8 cellular contexts compared by ENCODE assay signal in the genomic region with DNA sequence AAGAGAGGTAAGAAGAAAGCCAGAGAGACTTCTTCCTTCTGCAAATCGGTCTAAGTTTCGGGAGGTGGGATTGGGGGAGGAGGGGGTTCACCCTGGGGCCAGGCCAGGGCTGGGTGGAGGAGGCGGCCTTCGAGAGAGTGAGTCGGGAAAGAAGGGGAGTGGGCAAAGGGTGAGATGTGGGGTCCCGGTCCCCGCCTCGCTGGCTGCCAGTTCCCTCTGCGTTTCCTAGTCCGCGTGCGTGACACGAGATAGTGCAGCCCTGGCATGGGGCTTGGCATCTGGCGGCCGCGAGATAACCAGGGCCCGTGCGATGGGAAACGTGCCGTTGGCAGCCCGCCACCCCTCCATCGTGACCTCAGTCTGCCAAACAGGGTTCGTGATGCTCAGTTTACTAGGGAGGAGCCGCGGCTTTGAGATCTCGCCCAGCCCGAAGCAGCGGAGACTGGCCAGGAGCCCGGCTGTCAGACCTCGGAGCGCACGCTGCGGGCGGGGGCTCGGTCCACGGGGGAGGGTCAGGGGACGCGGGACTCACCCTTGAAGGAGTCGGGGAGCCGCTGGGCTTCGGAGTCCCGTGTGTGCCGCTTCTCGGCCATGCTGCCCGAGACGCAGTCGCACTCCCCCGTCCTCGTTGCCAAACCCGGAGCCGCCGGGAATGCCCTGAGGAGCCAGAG. TPM values are rescaled to one million over a fixed set of nuclear protein-coding genes. Genes with fewer than 3 reads are reported as not detected.
DNase-seq lines count a peak whose midpoint lies in the region; ATAC-seq and TF ChIP-seq lines count a peak whose summit lies in the region.

TSS of gene STOM (minus strand) at position 656 of the 671 bp plus-strand sequence. CDS start at position 593, 63 bp downstream.

- peak; percentile 72 for ATAC-seq in activated CD8-positive, alpha-beta memory T cell treated with anti-CD3 and anti-CD28 coated beads, Interleukin-2, amount 10 ng/mL, durations not matched to agents 7 days and 5 days
- peak; percentile 51 for ATAC-seq in HG02763 (IDR thresholded peaks at IDR 0.05; ENCODE audit: unreplicated experiment)

- H3K27ac Mint-ChIP-seq in activated CD8-positive, alpha-beta memory T cell treated with anti-CD3 and anti-CD28 coated beads, Interleukin-2, amount 10 ng/mL, durations not matched to agents 7 days and 5 days = peak within 1 kb of the TSS; percentile 90
- peak within 1 kb of the TSS; percentile 90 for H3K27ac Mint-ChIP-seq in activated T-helper 2 cell treated with anti-CD3 and anti-CD28 coated beads, Interferon-gamma antibody, Interleukin-2, Interleukin-4, amounts not matched to agents 10 μg/mL and 5 μg/mL and 100 μg/mL, durations not matched to agents 14 hours and 24 hours and 36 hours
- H3K27ac Mint-ChIP-seq in osteocyte (ENCODE audit: unreplicated experiment) = peak within 1 kb of the TSS; percentile 84

- H3K4me3 ChIP-seq in foreskin fibroblast (ENCODE audit: low read depth in 1 of 2, low read length in 2 of 2) = peak within 1 kb of the TSS; percentile 74 to 84

- H3K36me3 Mint-ChIP-seq in activated CD8-positive, alpha-beta memory T cell treated with anti-CD3 and anti-CD28 coated beads, Interleukin-2, amount 10 ng/mL, durations not matched to agents 7 days and 5 days = peaks cover 30% of the 10 kb centered on the region
- peaks cover 10% of the 10 kb centered on the region for H3K36me3 Mint-ChIP-seq in activated T-helper 2 cell treated with anti-CD3 and anti-CD28 coated beads, Interferon-gamma antibody, Interleukin-2, Interleukin-4, amounts not matched to agents 10 μg/mL and 5 μg/mL and 100 μg/mL, durations not matched to agents 14 hours and 24 hours and 36 hours (ENCODE audit: low read depth)
- no peaks in the 10 kb centered on the region for H3K36me3 Mint-ChIP-seq in osteocyte (ENCODE audit: unreplicated experiment)

- H3K4me3 Mint-ChIP-seq in activated CD8-positive, alpha-beta memory T cell treated with anti-CD3 and anti-CD28 coated beads, Interleukin-2, amount 10 ng/mL, durations not matched to agents 7 days and 5 days = peak within 1 kb of the TSS; percentile 79
- H3K4me3 Mint-ChIP-seq in activated T-helper 2 cell treated with anti-CD3 and anti-CD28 coated beads, Interferon-gamma antibody, Interleukin-2, Interleukin-4, amounts not matched to agents 10 μg/mL and 5 μg/mL and 100 μg/mL, durations not matched to agents 14 hours and 24 hours and 36 hours (ENCODE audit: low read depth) = peak within 1 kb of the TSS; percentile 84
- H3K4me3 Mint-ChIP-seq in osteocyte (ENCODE audit: unreplicated experiment) = peak within 1 kb of the TSS; percentile 85

- no peaks in the 10 kb centered on the region for H3K9me3 Mint-ChIP-seq in activated CD8-positive, alpha-beta memory T cell treated with anti-CD3 and anti-CD28 coated beads, Interleukin-2, amount 10 ng/mL, durations not matched to agents 7 days and 5 days (ENCODE audit: low read depth)
- H3K9me3 Mint-ChIP-seq in activated T-helper 2 cell treated with anti-CD3 and anti-CD28 coated beads, Interferon-gamma antibody, Interleukin-2, Interleukin-4, amounts not matched to agents 10 μg/mL and 5 μg/mL and 100 μg/mL, durations not matched to agents 14 hours and 24 hours and 36 hours = peaks cover 5% of the 10 kb centered on the region
- H3K9me3 Mint-ChIP-seq in osteocyte (ENCODE audit: unreplicated experiment) = no peaks in the 10 kb centered on the region

- H3K4me1 Mint-ChIP-seq in activated CD8-positive, alpha-beta memory T cell treated with anti-CD3 and anti-CD28 coated beads, Interleukin-2, amount 10 ng/mL, durations not matched to agents 7 days and 5 days = peaks cover 62% of the 10 kb centered on the region
- peaks cover 35% of the 10 kb centered on the region for H3K4me1 Mint-ChIP-seq in activated T-helper 2 cell treated with anti-CD3 and anti-CD28 coated beads, Interferon-gamma antibody, Interleukin-2, Interleukin-4, amounts not matched to agents 10 μg/mL and 5 μg/mL and 100 μg/mL, durations not matched to agents 14 hours and 24 hours and 36 hours (ENCODE audit: low read depth)
- peaks cover 59% of the 10 kb centered on the region for H3K4me1 Mint-ChIP-seq in osteocyte (ENCODE audit: unreplicated experiment)

- CTCF ChIA-PET in activated CD8-positive, alpha-beta memory T cell treated with anti-CD3 and anti-CD28 coated beads, Interleukin-2, amount 10 ng/mL, durations not matched to agents 7 days and 5 days (lab: Charles Lee) = interaction anchor here (0.8 to 1.9 kb wide), 6 partner anchors 11 to 91 kb away, joined by 3 to 15 read pairs (median 4); no protein-coding TSS in a partner anchor

- TF ChIP-seq CTCF in foreskin fibroblast (IDR thresholded peaks at IDR 0.05; ENCODE audit: low read depth, low read length) = no peak
- TF ChIP-seq CTCF in osteocyte (IDR thresholded peaks at IDR 0.05) = no peak

- peak; percentile 85 for DNase-seq in activated CD8-positive, alpha-beta memory T cell treated with anti-CD3 and anti-CD28 coated beads, Interleukin-2, amount 10 ng/mL, durations not matched to agents 7 days and 5 days
- DNase-seq in activated CD8-positive, alpha-beta memory T cell treated with anti-CD3 and anti-CD28 coated beads for 24 hours = no peak
- DNase-seq in NCI-H460 (ENCODE audit: extremely low read depth, low read depth) (peak; percentile 35), foreskin fibroblast (peak; percentile 87 to 96), osteocyte (ENCODE audit: extremely low spot score, unreplicated experiment) (peak; percentile 89), iPS-NIHi11 (ENCODE audit: low spot score) (no peak)
- no peak for DNase-seq in activated T-helper 2 cell treated with anti-CD3 and anti-CD28 coated beads, Interferon-gamma antibody, Interleukin-2, Interleukin-4, amounts not matched to agents 10 μg/mL and 5 μg/mL and 100 μg/mL, durations not matched to agents 14 hours and 24 hours and 36 hours (ENCODE audit: low spot score)

- H3K27me3 Mint-ChIP-seq in activated CD8-positive, alpha-beta memory T cell treated with anti-CD3 and anti-CD28 coated beads, Interleukin-2, amount 10 ng/mL, durations not matched to agents 7 days and 5 days = no peaks in the 10 kb centered on the region
- H3K27me3 Mint-ChIP-seq in activated T-helper 2 cell treated with anti-CD3 and anti-CD28 coated beads, Interferon-gamma antibody, Interleukin-2, Interleukin-4, amounts not matched to agents 10 μg/mL and 5 μg/mL and 100 μg/mL, durations not matched to agents 14 hours and 24 hours and 36 hours (ENCODE audit: low read depth) = no peaks in the 10 kb centered on the region
- H3K27me3 Mint-ChIP-seq in osteocyte (ENCODE audit: unreplicated experiment) = no peaks in the 10 kb centered on the region

- intact Hi-C loops in activated T-helper 2 cell treated with anti-CD3 and anti-CD28 coated beads, Interferon-gamma antibody, Interleukin-2, Interleukin-4, amounts not matched to agents 10 μg/mL and 5 μg/mL and 100 μg/mL, durations not matched to agents 14 hours and 24 hours and 36 hours (cut with micrococcal nuclease) = loop anchor here (2.0 to 10.0 kb wide), 3 partner anchors 17 to 165 kb away; partner anchors contain the start of gene RAB14

RNA-seq across cellular contexts. Expression of gene STOM, which starts in this region (rescaled TPM):
- 100 to 1,000 TPM in 1 of 2 experiments, 10 to 100 TPM in 1; 93.1 to 131 TPM for total RNA-seq in activated CD8-positive, alpha-beta memory T cell treated with anti-CD3 and anti-CD28 coated beads, Interleukin-2, amount 10 ng/mL, durations not matched to agents 7 days and 5 days
- 53.8 and 53.9 TPM in 2 replicates for total RNA-seq in NCI-H460 (2014; rRNA removed; shearing (Covaris generic))
- polyA plus RNA-seq in NCI-H460 (2014; cell fraction: nucleus; rRNA removed) = 33.9 and 36.6 TPM in 2 replicates
- total RNA-seq in activated T-helper 2 cell treated with anti-CD3 and anti-CD28 coated beads, Interferon-gamma antibody, Interleukin-2, Interleukin-4, amounts not matched to agents 10 μg/mL and 5 μg/mL and 100 μg/mL, durations not matched to agents 14 hours and 24 hours and 36 hours = 18.9 and 21.0 TPM in 2 replicates
- 51.0 and 53.2 TPM in 2 replicates for total RNA-seq in osteocyte

Comparison
In these comparisons a context has a peak if more than half of its experiments do, and no peak if none do; other contexts are left out.
1. DNase-seq: peak in activated CD8-positive, alpha-beta memory T cell treated with anti-CD3 and anti-CD28 coated beads, Interleukin-2, amount 10 ng/mL, durations not matched to agents 7 days and 5 days (single experiment), NCI-H460 (single experiment), foreskin fibroblast (2 of 2) and osteocyte (single experiment); none in activated CD8-positive, alpha-beta memory T cell treated with anti-CD3 and anti-CD28 coated beads for 24 hours (single experiment), activated T-helper 2 cell treated with anti-CD3 and anti-CD28 coated beads, Interferon-gamma antibody, Interleukin-2, Interleukin-4, amounts not matched to agents 10 μg/mL and 5 μg/mL and 100 μg/mL, durations not matched to agents 14 hours and 24 hours and 36 hours (single experiment) and iPS-NIHi11 (single experiment).
2. Peak in every context shown above with its lines, with median percentiles within 50 percentile points of each other: H3K27ac Mint-ChIP-seq and H3K4me3 Mint-ChIP-seq.